ENCODE assay signal across 36 cellular contexts in the genomic region with DNA sequence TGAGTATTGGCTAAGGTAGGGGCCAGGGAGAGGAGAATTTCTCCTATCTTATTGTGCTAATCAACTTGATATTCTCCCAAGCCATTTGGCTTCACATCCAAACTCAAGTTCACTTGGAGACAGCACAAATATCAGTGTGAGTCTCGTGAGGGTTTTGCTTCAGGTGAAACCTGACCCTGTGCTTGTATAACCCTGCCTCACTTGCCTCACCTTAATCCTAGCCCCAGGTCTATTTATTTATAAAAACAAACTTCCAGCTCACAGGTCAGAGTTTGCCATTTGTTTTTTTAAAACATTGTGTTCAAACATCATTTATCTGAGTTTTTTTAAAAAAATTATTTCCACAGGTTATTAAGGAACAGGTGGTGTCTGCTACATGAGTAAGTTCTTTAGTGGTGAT. TPM values are rescaled to one million over a fixed set of nuclear protein-coding genes. Genes with fewer than 3 reads are reported as not detected.
"Had no signal": no experiment of that assay in that cellular context is flagged by ENCODE, and none has a peak within 500 bp of the region (broad histone marks: within the 10 kb centered on the region; RNA-seq: fewer than 3 reads in every experiment).

No MANE protein-coding gene starts in this region.

- H3K36me3 Mint-ChIP-seq: activated naive CD4-positive, alpha-beta T cell treated with anti-CD3 and anti-CD28 coated beads, Interleukin-2, amount 50 U/mL, for 24 hours; activated naive CD8-positive, alpha-beta T cell treated with anti-CD3 and anti-CD28 coated beads, Interleukin-2, amount 10 ng/mL, durations not matched to agents 7 days and 5 days; T-cell had no signal

- H3K27me3 ChIP-seq: ascending aorta, cardiac muscle cell, MG63 had no signal

- H3K27ac Mint-ChIP-seq: activated CD8-positive, alpha-beta T cell treated with anti-CD3 and anti-CD28 coated beads, Interleukin-2, amount 10 ng/mL, durations not matched to agents 7 days and 5 days; activated naive CD4-positive, alpha-beta T cell treated with anti-CD3 and anti-CD28 coated beads, Interleukin-2, amount 50 U/mL, for 24 hours; activated naive CD8-positive, alpha-beta T cell treated with anti-CD3 and anti-CD28 coated beads, Interleukin-2, amount 10 ng/mL, durations not matched to agents 7 days and 5 days; activated T-cell treated with anti-CD3 and anti-CD28 coated beads, Interleukin-2, amount 50 U/mL, for 24 hours; activated T-helper 2 cell treated with anti-CD3 and anti-CD28 coated beads, Interferon-gamma antibody, Interleukin-2, Interleukin-4, amounts not matched to agents 10 μg/mL and 5 μg/mL and 100 μg/mL, durations not matched to agents 14 hours and 24 hours and 36 hours; T-cell; T-helper 17 cell had no signal

- H3K4me1 Mint-ChIP-seq: activated naive CD4-positive, alpha-beta T cell treated with anti-CD3 and anti-CD28 coated beads, Interleukin-2, amount 50 U/mL, for 24 hours; activated naive CD8-positive, alpha-beta T cell treated with anti-CD3 and anti-CD28 coated beads, Interleukin-2, amount 10 ng/mL, durations not matched to agents 7 days and 5 days; central memory CD8-positive, alpha-beta T cell; T-cell; T-helper 17 cell had no signal

- ATAC-seq: activated CD8-positive, alpha-beta T cell treated with anti-CD3 and anti-CD28 coated beads, Interleukin-2, amount 10 ng/mL, durations not matched to agents 7 days and 5 days; SK-N-SH treated with all-trans-retinoic acid at 6 μM for 48 hours; T-cell; T-helper 17 cell had no signal

- H3K27ac ChIP-seq: ascending aorta, cardiac muscle cell, VCaP had no signal

- H3K4me1 ChIP-seq: ascending aorta had no signal

- DNase-seq: activated CD4-positive, alpha-beta T cell treated with anti-CD3 and anti-CD28 coated beads for 1 hour; activated CD4-positive, alpha-beta T cell treated with anti-CD3 and anti-CD28 coated beads for 48 hours; activated CD4-positive, CD25-positive, alpha-beta regulatory T cell; activated CD8-positive, alpha-beta T cell treated with anti-CD3 and anti-CD28 coated beads, Interleukin-2, amount 10 ng/mL, durations not matched to agents 7 days and 5 days; activated gamma-delta T cell; activated naive CD4-positive, alpha-beta T cell treated with Interleukin-2 at 50 U/mL for 16 hours; activated naive CD8-positive, alpha-beta T cell treated with anti-CD3 and anti-CD28 coated beads, Interleukin-2, amount 10 ng/mL, durations not matched to agents 7 days and 5 days; activated T-cell treated with anti-CD3 and anti-CD28 coated beads, Interleukin-2, amount 50 U/mL, for 24 hours; amygdala; Karpas-422; KBM-7; MG63; NCI-H1048; NCI-H1105 treated with DMSO at 0.1 percent for 48 hours; NCI-H1436; NCI-H187; NCI-H2029 treated with DMSO at 0.1 percent for 48 hours; NCI-H2107; NCI-H226; NCI-H446 treated with DMSO at 0.1 percent for 48 hours; NCI-H524; NCI-H69; SHP77; T-cell; T-helper 17 cell; T-helper 9 cell had no signal

- H3K9me3 ChIP-seq: ascending aorta, MG63 had no signal

- H3K4me3 ChIP-seq: ascending aorta, cardiac muscle cell, MG63 had no signal

- H3K9me3 Mint-ChIP-seq: activated naive CD4-positive, alpha-beta T cell treated with anti-CD3 and anti-CD28 coated beads, Interleukin-2, amount 50 U/mL, for 24 hours; activated naive CD8-positive, alpha-beta T cell treated with anti-CD3 and anti-CD28 coated beads, Interleukin-2, amount 10 ng/mL, durations not matched to agents 7 days and 5 days; activated T-cell treated with anti-CD3 and anti-CD28 coated beads, Interleukin-2, amount 50 U/mL, for 24 hours; activated T-helper 2 cell treated with anti-CD3 and anti-CD28 coated beads, Interferon-gamma antibody, Interleukin-2, Interleukin-4, amounts not matched to agents 10 μg/mL and 5 μg/mL and 100 μg/mL, durations not matched to agents 14 hours and 24 hours and 36 hours; central memory CD8-positive, alpha-beta T cell; T-cell had no signal

- H3K4me3 Mint-ChIP-seq: activated CD8-positive, alpha-beta T cell treated with anti-CD3 and anti-CD28 coated beads, Interleukin-2, amount 10 ng/mL, durations not matched to agents 7 days and 5 days; activated naive CD4-positive, alpha-beta T cell treated with anti-CD3 and anti-CD28 coated beads, Interleukin-2, amount 50 U/mL, for 24 hours; activated naive CD8-positive, alpha-beta T cell treated with anti-CD3 and anti-CD28 coated beads, Interleukin-2, amount 10 ng/mL, durations not matched to agents 7 days and 5 days; activated T-cell treated with anti-CD3 and anti-CD28 coated beads, Interleukin-2, amount 50 U/mL, for 24 hours; central memory CD8-positive, alpha-beta T cell; T-cell; T-helper 17 cell had no signal

- H3K36me3 ChIP-seq: ascending aorta, cardiac muscle cell, MG63 had no signal

RNA-seq across cellular contexts. Expression of a gene that starts 19.9 kb away (rescaled TPM):
- total RNA-seq: activated CD8-positive, alpha-beta T cell treated with anti-CD3 and anti-CD28 coated beads, Interleukin-2, amount 10 ng/mL, durations not matched to agents 7 days and 5 days; activated naive CD8-positive, alpha-beta T cell treated with anti-CD3 and anti-CD28 coated beads, Interleukin-2, amount 10 ng/mL, durations not matched to agents 7 days and 5 days; activated T-helper 2 cell treated with anti-CD3 and anti-CD28 coated beads, Interferon-gamma antibody, Interleukin-2, Interleukin-4, amounts not matched to agents 10 μg/mL and 5 μg/mL and 100 μg/mL, durations not matched to agents 14 hours and 24 hours and 36 hours; ascending aorta; cardiac muscle cell; chondrocyte; OCI-LY7; T-cell; T-helper 17 cell had no signal
- polyA plus RNA-seq: adipose tissue, cardiac muscle cell had no signal

RNA-seq across cellular contexts. Expression of a gene that starts 26.5 kb away (rescaled TPM):
- total RNA-seq: activated CD8-positive, alpha-beta T cell treated with anti-CD3 and anti-CD28 coated beads, Interleukin-2, amount 10 ng/mL, durations not matched to agents 7 days and 5 days; activated naive CD8-positive, alpha-beta T cell treated with anti-CD3 and anti-CD28 coated beads, Interleukin-2, amount 10 ng/mL, durations not matched to agents 7 days and 5 days; activated T-helper 2 cell treated with anti-CD3 and anti-CD28 coated beads, Interferon-gamma antibody, Interleukin-2, Interleukin-4, amounts not matched to agents 10 μg/mL and 5 μg/mL and 100 μg/mL, durations not matched to agents 14 hours and 24 hours and 36 hours; chondrocyte; OCI-LY7; T-helper 17 cell had no signal
- polyA plus RNA-seq: cardiac muscle cell had no signal
